ENCODE assay signal across 1 cellular context in genomic region chr15:63238181-63238580, GRCh38.
TF ChIP-seq lines count a peak whose summit lies in the region.

No MANE protein-coding gene starts in this region.

TF ChIP-seq in K562, 482 proteins besides CTCF, POLR2A, EP300 and RAD21:
- TF ChIP-seq CBFA2T3 (IDR thresholded peaks at IDR 0.05) (peak; percentile 19; the same call in 1 of the 2 replicates), KHSRP (IDR thresholded peaks at IDR 0.05) (no peak), ZBTB11 (CRISPR knock-in tag; IDR thresholded peaks at IDR 0.05) (no peak), PATZ1 (CRISPR knock-in tag; IDR thresholded peaks at IDR 0.05; ENCODE audit: borderline replicate concordance) (no peak), E2F4 (CRISPR knock-in tag; IDR thresholded peaks at IDR 0.05; ENCODE audit: low read depth) (no peak), KDM4B (IDR thresholded peaks at IDR 0.05; ENCODE audit: borderline replicate concordance in 2 of 2, low read depth in 1 of 2) (no peak), CXXC5 (CRISPR knock-in tag; IDR thresholded peaks at IDR 0.05) (no peak)
TF ChIP-seq in K562: peak in this region for 1.
